In genomic region chr19:29678484-29679106, GRCh38 we compare ENCODE assay signal across 1 cellular context.
TF ChIP-seq lines count a peak whose summit lies in the region.

No MANE protein-coding gene starts in this region.

TF ChIP-seq in HepG2, 621 proteins besides CTCF, POLR2A, EP300 and RAD21 (continued from another document and continues in another):
- 0 out of 2 replicates have a peak, but pooled peaks have one; percentile 12 for TF ChIP-seq ZNF768 (CRISPR knock-in tag; IDR thresholded peaks at IDR 0.05)
- TF ChIP-seq SETDB1 (CRISPR knock-in tag; IDR thresholded peaks at IDR 0.05; ENCODE audit: borderline replicate concordance) = no peak
- TF ChIP-seq MEIS2 (CRISPR knock-in tag; IDR thresholded peaks at IDR 0.05) = no peak
- TF ChIP-seq CENPT (CRISPR knock-in tag; IDR thresholded peaks at IDR 0.05; ENCODE audit: low read depth) = no peak
- no peak for TF ChIP-seq ZNF563 (CRISPR knock-in tag; IDR thresholded peaks at IDR 0.05)
- TF ChIP-seq ETV6 (CRISPR knock-in tag; conservative IDR thresholded peaks at IDR 0.05) = no peak
- TF ChIP-seq ZNF547 (CRISPR knock-in tag; IDR thresholded peaks at IDR 0.05) = no peak
- TF ChIP-seq ZNF720 (CRISPR knock-in tag; IDR thresholded peaks at IDR 0.05) = no peak
- no peak for TF ChIP-seq SNAPC2 (CRISPR knock-in tag; IDR thresholded peaks at IDR 0.05)
- TF ChIP-seq MLLT10 (CRISPR knock-in tag; IDR thresholded peaks at IDR 0.05) = no peak
- no peak for TF ChIP-seq ZFP82 (CRISPR knock-in tag; IDR thresholded peaks at IDR 0.05; ENCODE audit: borderline replicate concordance)
- no peak for TF ChIP-seq ZNF235 (CRISPR knock-in tag; IDR thresholded peaks at IDR 0.05; ENCODE audit: borderline replicate concordance)
- TF ChIP-seq, protein P1, sequence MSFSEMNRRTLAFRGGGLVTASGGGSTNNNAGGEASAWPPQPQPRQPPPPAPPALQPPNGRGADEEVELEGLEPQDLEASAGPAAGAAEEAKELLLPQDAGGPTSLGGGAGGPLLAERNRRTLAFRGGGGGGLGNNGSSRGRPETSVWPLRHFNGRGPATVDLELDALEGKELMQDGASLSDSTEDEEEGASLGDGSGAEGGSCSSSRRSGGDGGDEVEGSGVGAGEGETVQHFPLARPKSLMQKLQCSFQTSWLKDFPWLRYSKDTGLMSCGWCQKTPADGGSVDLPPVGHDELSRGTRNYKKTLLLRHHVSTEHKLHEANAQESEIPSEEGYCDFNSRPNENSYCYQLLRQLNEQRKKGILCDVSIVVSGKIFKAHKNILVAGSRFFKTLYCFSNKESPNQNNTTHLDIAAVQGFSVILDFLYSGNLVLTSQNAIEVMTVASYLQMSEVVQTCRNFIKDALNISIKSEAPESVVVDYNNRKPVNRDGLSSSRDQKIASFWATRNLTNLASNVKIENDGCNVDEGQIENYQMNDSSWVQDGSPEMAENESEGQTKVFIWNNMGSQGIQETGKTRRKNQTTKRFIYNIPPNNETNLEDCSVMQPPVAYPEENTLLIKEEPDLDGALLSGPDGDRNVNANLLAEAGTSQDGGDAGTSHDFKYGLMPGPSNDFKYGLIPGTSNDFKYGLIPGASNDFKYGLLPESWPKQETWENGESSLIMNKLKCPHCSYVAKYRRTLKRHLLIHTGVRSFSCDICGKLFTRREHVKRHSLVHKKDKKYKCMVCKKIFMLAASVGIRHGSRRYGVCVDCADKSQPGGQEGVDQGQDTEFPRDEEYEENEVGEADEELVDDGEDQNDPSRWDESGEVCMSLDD (CRISPR knock-in tag; IDR thresholded peaks at IDR 0.05; ENCODE audit: borderline replicate concordance) = no peak
- no peak for TF ChIP-seq GTF2F1 (IDR thresholded peaks at IDR 0.05; ENCODE audit: low read length)
- TF ChIP-seq, protein P2, sequence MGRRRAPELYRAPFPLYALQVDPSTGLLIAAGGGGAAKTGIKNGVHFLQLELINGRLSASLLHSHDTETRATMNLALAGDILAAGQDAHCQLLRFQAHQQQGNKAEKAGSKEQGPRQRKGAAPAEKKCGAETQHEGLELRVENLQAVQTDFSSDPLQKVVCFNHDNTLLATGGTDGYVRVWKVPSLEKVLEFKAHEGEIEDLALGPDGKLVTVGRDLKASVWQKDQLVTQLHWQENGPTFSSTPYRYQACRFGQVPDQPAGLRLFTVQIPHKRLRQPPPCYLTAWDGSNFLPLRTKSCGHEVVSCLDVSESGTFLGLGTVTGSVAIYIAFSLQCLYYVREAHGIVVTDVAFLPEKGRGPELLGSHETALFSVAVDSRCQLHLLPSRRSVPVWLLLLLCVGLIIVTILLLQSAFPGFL (CRISPR knock-in tag; IDR thresholded peaks at IDR 0.05) = no peak
- TF ChIP-seq ZNF577 (CRISPR knock-in tag; IDR thresholded peaks at IDR 0.05; ENCODE audit: borderline replicate concordance, low read depth) = no peak
- TF ChIP-seq ZNF350 (CRISPR knock-in tag; IDR thresholded peaks at IDR 0.05; ENCODE audit: borderline replicate concordance, low read depth) = no peak
- no peak for TF ChIP-seq AHDC1 (CRISPR knock-in tag; IDR thresholded peaks at IDR 0.05; ENCODE audit: borderline replicate concordance)
- peak in 1 of 2 experiments; percentile 25; a peak in 1 of 4 replicates for TF ChIP-seq NR2F1 (CRISPR knock-in tag; IDR thresholded peaks at IDR 0.05)
- no peak for TF ChIP-seq ZSCAN25 (CRISPR knock-in tag; IDR thresholded peaks at IDR 0.05)
- TF ChIP-seq SOX6 (IDR thresholded peaks at IDR 0.05) = no peak
- no peak for TF ChIP-seq SOX6 (CRISPR knock-in tag; IDR thresholded peaks at IDR 0.05)
- peak; percentile 16; the same call in 1 of the 2 replicates for TF ChIP-seq PITX1 (CRISPR knock-in tag; IDR thresholded peaks at IDR 0.05)
- no peak for TF ChIP-seq MAFG (CRISPR knock-in tag; IDR thresholded peaks at IDR 0.05)
- TF ChIP-seq PRDM15 (CRISPR knock-in tag; IDR thresholded peaks at IDR 0.05) = no peak
- no peak for TF ChIP-seq ZNF383 (CRISPR knock-in tag; IDR thresholded peaks at IDR 0.05; ENCODE audit: borderline replicate concordance)
- no peak for TF ChIP-seq ZNF337 (CRISPR knock-in tag; IDR thresholded peaks at IDR 0.05; ENCODE audit: borderline replicate concordance, low read depth)
- TF ChIP-seq ARID5B (CRISPR knock-in tag; IDR thresholded peaks at IDR 0.05) = 0 out of 2 replicates have a peak, but pooled peaks have one; percentile 19
- no peak for TF ChIP-seq ZNF496 (CRISPR knock-in tag; IDR thresholded peaks at IDR 0.05; ENCODE audit: insufficient replicate concordance)
- TF ChIP-seq ZNF263 (CRISPR knock-in tag; IDR thresholded peaks at IDR 0.05) = 0 out of 2 replicates have a peak, but pooled peaks have one; percentile 44
- TF ChIP-seq, protein P3, sequence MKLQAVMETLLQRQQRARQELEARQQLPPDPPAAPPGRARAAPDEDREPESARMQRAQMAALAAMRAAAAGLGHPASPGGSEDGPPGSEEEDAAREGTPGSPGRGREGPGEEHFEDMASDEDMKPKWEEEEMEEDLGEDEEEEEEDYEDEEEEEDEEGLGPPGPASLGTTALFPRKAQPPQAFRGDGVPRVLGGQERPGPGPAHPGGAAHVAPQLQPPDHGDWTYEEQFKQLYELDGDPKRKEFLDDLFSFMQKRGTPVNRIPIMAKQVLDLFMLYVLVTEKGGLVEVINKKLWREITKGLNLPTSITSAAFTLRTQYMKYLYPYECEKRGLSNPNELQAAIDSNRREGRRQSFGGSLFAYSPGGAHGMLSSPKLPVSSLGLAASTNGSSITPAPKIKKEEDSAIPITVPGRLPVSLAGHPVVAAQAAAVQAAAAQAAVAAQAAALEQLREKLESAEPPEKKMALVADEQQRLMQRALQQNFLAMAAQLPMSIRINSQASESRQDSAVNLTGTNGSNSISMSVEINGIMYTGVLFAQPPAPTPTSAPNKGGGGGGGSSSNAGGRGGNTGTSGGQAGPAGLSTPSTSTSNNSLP (IDR thresholded peaks at IDR 0.05; ENCODE audit: low read depth, low read length) = no peak
- peak; percentile 76 for TF ChIP-seq ZFY (CRISPR knock-in tag; IDR thresholded peaks at IDR 0.05)
- no peak for TF ChIP-seq HMG20A (CRISPR knock-in tag; IDR thresholded peaks at IDR 0.05; ENCODE audit: borderline replicate concordance)
- no peak for TF ChIP-seq ZNF674 (CRISPR knock-in tag; IDR thresholded peaks at IDR 0.05; ENCODE audit: low read depth)
- no peak for TF ChIP-seq SNAPC4 (CRISPR knock-in tag; IDR thresholded peaks at IDR 0.05)
- no peak for TF ChIP-seq HES4 (CRISPR knock-in tag; IDR thresholded peaks at IDR 0.05; ENCODE audit: borderline replicate concordance)
